Comparison of ENCODE assay signal across 19 cellular contexts in genomic region chr1:43376723-43377235, GRCh38. TPM values are rescaled to one million over a fixed set of nuclear protein-coding genes. Genes with fewer than 3 reads are reported as not detected.
DNase-seq lines count a peak whose midpoint lies in the region; ATAC-seq lines count a peak whose summit lies in the region.
"Had no signal": no experiment of that assay in that cellular context is flagged by ENCODE, and none has a peak within 500 bp of the region (broad histone marks: within the 10 kb centered on the region; RNA-seq: fewer than 3 reads in every experiment).

No MANE protein-coding gene starts in this region.

- intact Hi-C loops in left colon (cut with DNase I, micrococcal nuclease), result no loop called here

- no peaks in the 10 kb centered on the region for H3K9me3 Mint-ChIP-seq in stimulated activated naive B cell treated with anti-CD40 and anti-IgM and Interleukin-4, amounts not matched to agents 10 μg/mL and 1 μg/mL and 100 μg/mL, for 72 hours

- H3K27ac Mint-ChIP-seq in stimulated activated naive B cell treated with anti-CD40 and anti-IgM and Interleukin-4, amounts not matched to agents 10 μg/mL and 1 μg/mL and 100 μg/mL, for 72 hours, result no peak overlapping the region

- H3K4me3 Mint-ChIP-seq in stimulated activated naive B cell treated with anti-CD40 and anti-IgM and Interleukin-4, amounts not matched to agents 10 μg/mL and 1 μg/mL and 100 μg/mL, for 72 hours, result no peak overlapping the region

- H3K4me1 Mint-ChIP-seq in stimulated activated naive B cell treated with anti-CD40 and anti-IgM and Interleukin-4, amounts not matched to agents 10 μg/mL and 1 μg/mL and 100 μg/mL, for 72 hours, result peaks cover 8 to 14% of the 10 kb centered on the region in 2 donors

- peak; percentile 28 for ATAC-seq in left colon
- no peak for ATAC-seq in stimulated activated naive B cell treated with anti-CD40 and anti-IgM and Interleukin-4, amounts not matched to agents 10 μg/mL and 1 μg/mL and 100 μg/mL, for 72 hours (replicated peaks)
- ATAC-seq: A549 had no signal

- no peaks in the 10 kb centered on the region for H3K27me3 Mint-ChIP-seq in stimulated activated naive B cell treated with anti-CD40 and anti-IgM and Interleukin-4, amounts not matched to agents 10 μg/mL and 1 μg/mL and 100 μg/mL, for 72 hours

- peaks cover 23 to 29% of the 10 kb centered on the region in 2 donors for H3K36me3 Mint-ChIP-seq in stimulated activated naive B cell treated with anti-CD40 and anti-IgM and Interleukin-4, amounts not matched to agents 10 μg/mL and 1 μg/mL and 100 μg/mL, for 72 hours

- H3K27ac ChIP-seq in angular gyrus (ENCODE audit: low read depth, low read length), result peak overlapping the region; percentile 56
- H3K27ac ChIP-seq in substantia nigra (ENCODE audit: low read depth, low read length, poor library complexity, severe bottlenecking), result peak overlapping the region; percentile 99
- H3K27ac ChIP-seq: A549, KMS-11 had no signal

- DNase-seq in DMS79 (lab: John Stamatoyannopoulos, UW) (peak; percentile 43), left colon (no peak), substantia nigra (lab: John Stamatoyannopoulos, UW) (no peak), NCI-H2107 (lab: John Stamatoyannopoulos, UW) (no peak), nucleus accumbens (lab: John Stamatoyannopoulos, UW) (no peak), NCI-H1105 treated with DMSO at 0.1 percent for 48 hours (lab: John Stamatoyannopoulos, UW) (no peak)
- DNase-seq in stimulated activated naive B cell treated with anti-CD40 and anti-IgM and Interleukin-4, amounts not matched to agents 10 μg/mL and 1 μg/mL and 100 μg/mL, for 72 hours, result no peak
- DNase-seq: C1 segment of cervical spinal cord, NCI-H1048, NCI-H1694, NCI-H345, NCI-H69, OCI-M1, SIG-M5 had no signal

RNA-seq across cellular contexts. Expression of gene ELOVL1, which starts 9.0 kb away (rescaled TPM):
- total RNA-seq in left colon, result 100 to 1,000 TPM; 135 to 152 TPM

RNA-seq across cellular contexts. Expression of gene MED8, which starts 12.8 kb away (rescaled TPM):
- 10 to 100 TPM; 39.1 to 39.5 TPM for total RNA-seq in left colon

RNA-seq across cellular contexts. Expression of gene SZT2, which starts 12.9 kb away (rescaled TPM):
- total RNA-seq in left colon, result 10 to 100 TPM; 49.5 to 73.2 TPM

RNA-seq across cellular contexts. Expression of gene CDC20, which starts 18.0 kb away (rescaled TPM):
- total RNA-seq in left colon, result 10 to 100 TPM; 10.5 to 24.3 TPM

RNA-seq across cellular contexts. Expression of gene MPL, which starts 39.2 kb away (rescaled TPM):
- under 1 TPM in 1 of 2 donors, not detected in 1; 0.56 TPM for total RNA-seq in left colon
- total RNA-seq: M059J, RPMI7951 had no signal
